In the genomic region with DNA sequence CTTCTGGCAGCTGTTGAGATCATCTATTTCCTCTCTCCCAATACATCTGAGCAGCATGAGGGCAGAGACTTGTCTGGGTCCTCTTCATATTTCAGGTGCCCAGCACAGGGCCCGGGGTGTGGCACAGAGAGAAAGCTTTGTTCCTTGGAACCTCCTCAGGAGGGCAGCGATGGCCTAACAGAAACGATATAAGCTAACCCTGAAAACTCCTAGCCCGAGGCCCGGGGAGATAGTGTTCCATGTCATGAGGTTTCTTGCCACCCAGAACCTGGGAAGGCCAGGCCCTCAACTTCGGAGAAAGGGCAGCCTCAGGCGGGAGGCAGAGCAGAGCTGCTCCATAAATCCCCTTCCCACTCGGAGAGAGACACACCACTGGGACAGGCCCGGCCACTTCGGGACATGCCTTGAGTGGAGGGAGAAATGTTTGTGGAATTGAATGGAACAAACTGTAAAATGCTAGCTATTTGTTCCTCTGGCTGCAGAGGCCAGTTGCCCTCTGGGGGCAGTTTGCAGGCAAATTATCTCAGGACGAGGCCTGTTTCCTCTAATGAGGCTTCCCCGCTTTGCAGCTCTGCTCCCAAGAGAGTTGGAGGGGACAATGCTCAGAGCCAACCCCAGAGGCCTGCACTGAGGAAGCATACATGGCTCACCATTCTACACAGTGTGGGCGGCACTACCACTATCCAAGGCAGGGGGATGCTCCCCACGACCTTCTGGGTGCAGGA, we compare ENCODE assay signal across 8 cellular contexts. TPM values are rescaled to one million over a fixed set of nuclear protein-coding genes. Genes with fewer than 3 reads are reported as not detected.
DNase-seq lines count a peak whose midpoint lies in the region; ATAC-seq and TF ChIP-seq lines count a peak whose summit lies in the region.

No MANE protein-coding gene starts in this region.

- intact Hi-C loops in Right ventricle myocardium inferior (cut with DNase I), result no loop called here
- intact Hi-C loops in cardiac septum (cut with DNase I), result no loop called here

- H3K27me3 ChIP-seq in WERI-Rb-1 (ENCODE audit: insufficient read depth, low read depth, severe bottlenecking) (no peaks in the 10 kb centered on the region), iPS-15b (ENCODE audit: control insufficient read depth, insufficient read depth, low read length) (no peaks in the 10 kb centered on the region), thymus (ENCODE audit: control insufficient read depth, insufficient read depth) (no peaks in the 10 kb centered on the region), foreskin keratinocyte (no peaks in the 10 kb centered on the region), MG63 (no peaks in the 10 kb centered on the region)

- DNase-seq in Right ventricle myocardium inferior (ENCODE audit: missing footprints) (peak; percentile 61), cardiac septum (ENCODE audit: low spot score) (no peak), WERI-Rb-1 (no peak), DMS79 treated with DMSO at 0.1 percent for 48 hours (lab: John Stamatoyannopoulos, UW) (no peak), foreskin keratinocyte (no peak), MG63 (no peak)

- H3K36me3 ChIP-seq in WERI-Rb-1 (no peaks in the 10 kb centered on the region; the same call in none of the 2 replicates), iPS-15b (ENCODE audit: control insufficient read depth, insufficient read depth, low read length) (no peaks in the 10 kb centered on the region), thymus (ENCODE audit: control insufficient read depth, insufficient read depth) (no peaks in the 10 kb centered on the region), MG63 (no peaks in the 10 kb centered on the region)

- H3K9me3 ChIP-seq in WERI-Rb-1 (ENCODE audit: severe bottlenecking) (no peaks in the 10 kb centered on the region), iPS-15b (ENCODE audit: control insufficient read depth, insufficient read depth, low read length) (no peaks in the 10 kb centered on the region), thymus (ENCODE audit: control insufficient read depth) (no peaks in the 10 kb centered on the region), MG63 (no peaks in the 10 kb centered on the region)

- 50% methylated on average over 14 of the region's 14 CpGs for WGBS in thymus

- peak; percentile 25; the same call in 1 of the 2 replicates for TF ChIP-seq CTCF in WERI-Rb-1 (IDR thresholded peaks at IDR 0.05; ENCODE audit: low read depth, low read length)
- no peak for TF ChIP-seq CTCF in foreskin keratinocyte (conservative IDR thresholded peaks at IDR 0.05)

- H3K27ac ChIP-seq in WERI-Rb-1, result no peak overlapping the region; the same call in 1 of the 2 replicates
- H3K27ac ChIP-seq in thymus (ENCODE audit: low read depth), result peak overlapping the region; percentile 70
- no peak overlapping the region for H3K27ac ChIP-seq in foreskin keratinocyte

- ATAC-seq in Right ventricle myocardium inferior, result peak; percentile 26
- ATAC-seq in foreskin keratinocyte, result no peak

- H3K4me3 ChIP-seq in WERI-Rb-1 (ENCODE audit: low read depth, low read length) (no peak overlapping the region), iPS-15b (ENCODE audit: low read depth, low read length) (no peak overlapping the region), thymus (ENCODE audit: low read length) (no peak overlapping the region), MG63 (no peak overlapping the region)

- peak overlapping the region; percentile 9 for H3K9ac ChIP-seq in iPS-15b (ENCODE audit: low read depth, low read length)

- peaks cover 19% of the 10 kb centered on the region for H3K4me1 ChIP-seq in iPS-15b (ENCODE audit: control insufficient read depth, insufficient read depth, low read length)
- H3K4me1 ChIP-seq in thymus (ENCODE audit: control insufficient read depth, insufficient read depth, low read length), result peaks cover 10% of the 10 kb centered on the region
- peaks cover 3% of the 10 kb centered on the region for H3K4me1 ChIP-seq in foreskin keratinocyte

RNA-seq across cellular contexts. Expression of gene ARRB1, which starts 11.6 kb away (rescaled TPM):
- total RNA-seq in Right ventricle myocardium inferior (30.3 TPM), cardiac septum (21.4 TPM), foreskin keratinocyte (1.9 and 3.5 TPM in 2 replicates)
- polyA plus RNA-seq in thymus (4.1 TPM), foreskin keratinocyte (1.2 and 2.3 TPM in 2 replicates)
- total RNA-seq in MG63 (2014; rRNA removed; shearing (Covaris generic); ENCODE audit: low replicate concordance), result 8.0 and 17.2 TPM in 2 replicates

RNA-seq across cellular contexts. Expression of gene RPS3, which starts 59.5 kb away (rescaled TPM):
- total RNA-seq in Right ventricle myocardium inferior (972 TPM), cardiac septum (717 TPM), foreskin keratinocyte (2,535 and 3,000 TPM in 2 replicates)
- polyA plus RNA-seq in thymus (3,302 TPM), foreskin keratinocyte (4,692 and 4,741 TPM in 2 replicates)
- 2,205 and 3,444 TPM in 2 replicates for total RNA-seq in MG63 (2014; rRNA removed; shearing (Covaris generic); ENCODE audit: low replicate concordance)
